ENCODE assay signal across 8 cellular contexts in genomic region chr4:64539234-64539849, GRCh38.
A peak's percentile ranks its signal among the peaks of the same experiment; 100 is the strongest.
DNase-seq lines count a peak whose midpoint lies in the region; ATAC-seq and TF ChIP-seq lines count a peak whose summit lies in the region.

No MANE protein-coding gene starts in this region.

- TF ChIP-seq CTCF in omental fat pad (IDR thresholded peaks at IDR 0.05), result peak in 1 of 3 donors; percentile 47

- peak; percentile 7 for DNase-seq in Caki2 (ENCODE audit: low read depth)
- DNase-seq in NCI-H1694 (lab: John Stamatoyannopoulos, UW), result peak; percentile 57
- DNase-seq in UCSD-AML1 (lab: John Stamatoyannopoulos, UW; ENCODE audit: unreplicated experiment), result peak; percentile 3
- DNase-seq in fibroblast of the conjunctiva (ENCODE audit: low read depth), result peak; percentile 50
- no peak for DNase-seq in omental fat pad (ENCODE audit: low spot score)
- no peak for DNase-seq in cortex of kidney (lab: John Stamatoyannopoulos, UW)

- in situ Hi-C loops in Caki2 (cut with HindIII; ENCODE audit: low pct_unique_long_range_greater_than_20kb, low sequenced_read_pairs), result no loop called here

- ATAC-seq in GM18909 (IDR thresholded peaks at IDR 0.05; ENCODE audit: poor library complexity, unreplicated experiment) (peak; percentile 95), HG03060 (IDR thresholded peaks at IDR 0.05; ENCODE audit: low read depth, unreplicated experiment) (peak; percentile 90), omental fat pad (ENCODE audit: low FRiP score) (peak; percentile 59)

Comparison
In these comparisons a context has a peak if more than half of its experiments do, and no peak if none do; other contexts are left out.
1. DNase-seq: peak in Caki2 (single experiment), NCI-H1694 (single experiment), UCSD-AML1 (single experiment) and fibroblast of the conjunctiva (single experiment); none in omental fat pad (single experiment) and cortex of kidney (single experiment).
2. Peak in every context shown above with its lines, with median percentiles within 50 percentile points of each other: ATAC-seq.